In genomic region chr15:98485451-98485850, GRCh38 we compare ENCODE assay signal across 30 cellular contexts.
"Had no signal": no experiment of that assay in that cellular context is flagged by ENCODE, and none has a peak within 500 bp of the region (broad histone marks: within the 10 kb centered on the region; RNA-seq: fewer than 3 reads in every experiment).

No MANE protein-coding gene starts in this region.

- H3K4me3 ChIP-seq: ascending aorta, cardiac muscle cell had no signal

- ATAC-seq: activated CD8-positive, alpha-beta T cell treated with anti-CD3 and anti-CD28 coated beads for 36 hours; activated naive CD4-positive, alpha-beta T cell treated with anti-CD3 and anti-CD28 coated beads, Interleukin-2, amount 50 U/mL, for 72 hours; activated T-cell treated with anti-CD3 and anti-CD28 coated beads, Interleukin-2, amount 50 U/mL, for 4 hours; activated T-cell treated with anti-CD3 and anti-CD28 coated beads, Interleukin-2, amount 50 U/mL, for 72 hours; activated T-helper 17 cell treated with anti-CD3 and anti-CD28 coated beads, Interleukin-2, amount 50 U/mL, for 72 hours had no signal

- DNase-seq: activated B cell treated with CpG ODN at 0.5 μM for 24 hours; activated CD4-positive, alpha-beta memory T cell treated with anti-CD3 and anti-CD28 coated beads for 36 hours; activated CD4-positive, alpha-beta T cell treated with anti-CD3 and anti-CD28 coated beads for 4 hours; activated CD4-positive, alpha-beta T cell treated with anti-CD3 and anti-CD28 coated beads, Interleukin-2, amount 10 ng/mL, durations not matched to agents 24 days and 14 days; activated CD4-positive, alpha-beta T cell treated with anti-CD3 and anti-CD28 coated beads, Interleukin-2, amount 50 U/mL, for 1 hour; activated CD4-positive, alpha-beta T cell treated with anti-CD3 and anti-CD28 coated beads, Interleukin-2, amount 50 U/mL, for 4 hours; activated CD4-positive, CD25-positive, alpha-beta regulatory T cell treated with anti-CD3 and anti-CD28 coated beads, Interleukin-2, amount 50 U/mL, for 72 hours; activated CD8-positive, alpha-beta memory T cell treated with anti-CD3 and anti-CD28 coated beads, Interleukin-2, amount 50 U/mL, for 4 hours; activated CD8-positive, alpha-beta T cell treated with anti-CD3 and anti-CD28 coated beads for 36 hours; activated effector memory CD4-positive, alpha-beta T cell treated with anti-CD3 and anti-CD28 coated beads, Interleukin-2, amount 50 U/mL, for 16 hours; activated gamma-delta T cell treated with Interleukin-2 at 50 U/mL for 16 hours; activated naive CD4-positive, alpha-beta T cell; activated naive CD4-positive, alpha-beta T cell treated with anti-CD3 and anti-CD28 coated beads for 36 hours; activated naive CD4-positive, alpha-beta T cell treated with anti-CD3 and anti-CD28 coated beads, Interleukin-2, amount 50 U/mL, for 16 hours; activated naive CD8-positive, alpha-beta T cell treated with anti-CD3 and anti-CD28 coated beads for 36 hours; activated T-cell treated with anti-CD3 and anti-CD28 coated beads for 4 hours; activated T-cell treated with anti-CD3 and anti-CD28 coated beads, Interleukin-2, amount 50 U/mL, for 1 hour; activated T-cell treated with anti-CD3 and anti-CD28 coated beads, Interleukin-2, amount 50 U/mL, for 4 hours; activated T-cell treated with anti-CD3 and anti-CD28 coated beads, Interleukin-2, amount 50 U/mL, for 72 hours; amygdala; anterior cingulate cortex; caudate nucleus; cerebellar nuclear complex; T-helper 1 cell; T-helper 2 cell; T-helper 9 cell had no signal

- H3K27me3 ChIP-seq: ascending aorta, cardiac muscle cell had no signal

- H3K4me1 ChIP-seq: ascending aorta had no signal

- H3K36me3 ChIP-seq: ascending aorta, cardiac muscle cell had no signal
